In the genomic region with DNA sequence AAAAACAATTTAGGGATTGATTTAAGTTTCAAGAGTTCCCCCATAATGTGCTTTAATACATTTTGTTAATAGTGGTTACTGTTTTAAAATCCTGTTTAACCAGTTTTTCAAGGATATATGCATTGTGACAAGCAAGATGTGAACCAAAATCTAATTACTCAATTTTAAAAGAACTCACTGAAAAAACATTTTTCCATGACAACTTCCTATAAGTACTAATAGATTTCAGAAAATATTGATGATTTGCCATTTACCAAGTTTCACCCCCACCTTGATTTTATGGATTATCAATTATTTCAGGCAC, we compare ENCODE assay signal across 20 cellular contexts. TPM values are rescaled to one million over a fixed set of nuclear protein-coding genes. Genes with fewer than 3 reads are reported as not detected.
A peak's percentile ranks its signal among the peaks of the same experiment; 100 is the strongest.
DNase-seq lines count a peak whose midpoint lies in the region; ATAC-seq and TF ChIP-seq lines count a peak whose summit lies in the region.
"Had no signal": no experiment of that assay in that cellular context is flagged by ENCODE, and none has a peak within 500 bp of the region (broad histone marks: within the 10 kb centered on the region; RNA-seq: fewer than 3 reads in every experiment).

No MANE protein-coding gene starts in this region.

- CTCF ChIA-PET in Calu3 (lab: Charles Lee): interaction anchor here (0.7 kb wide), 1 partner anchor 9 kb away, joined by 3 read pairs; a partner anchor contains a TSS

- H3K4me3 Mint-ChIP-seq in T-helper 1 cell treated with Interleukin-12 subunit alpha and Interleukin-12 subunit beta and Interleukin-4 antibody, amounts not matched to agents 30 μg/mL and 1 μg/mL, for 36 hours: no peak overlapping the region
- H3K4me3 Mint-ChIP-seq in Calu3 (ENCODE audit: low read depth, unreplicated experiment) (peak overlapping the region; percentile 69), mesothelial cell of epicardium (no peak overlapping the region)
- H3K4me3 Mint-ChIP-seq in activated T-helper 17 cell treated with anti-CD3 and anti-CD28 coated beads, Interleukin-2, amount 50 U/mL, for 72 hours: peak overlapping the region; percentile 49
- H3K4me3 Mint-ChIP-seq: endodermal cell, immature natural killer cell, WTC11 had no signal

- no peaks in the 10 kb centered on the region for H3K27me3 Mint-ChIP-seq in T-helper 1 cell treated with Interleukin-12 subunit alpha and Interleukin-12 subunit beta and Interleukin-4 antibody, amounts not matched to agents 30 μg/mL and 1 μg/mL, for 36 hours (ENCODE audit: low read depth)
- H3K27me3 Mint-ChIP-seq in Calu3 (ENCODE audit: unreplicated experiment) (no peaks in the 10 kb centered on the region), mesothelial cell of epicardium (ENCODE audit: low read depth) (no peaks in the 10 kb centered on the region)
- H3K27me3 Mint-ChIP-seq in activated T-helper 17 cell treated with anti-CD3 and anti-CD28 coated beads, Interleukin-2, amount 50 U/mL, for 72 hours: no peaks in the 10 kb centered on the region

- no peak for ATAC-seq in activated T-helper 17 cell treated with anti-CD3 and anti-CD28 coated beads, Interleukin-2, amount 50 U/mL, for 72 hours (replicated peaks)
- ATAC-seq: sciatic nerve, WTC11 had no signal

- peaks cover 26% of the 10 kb centered on the region for H3K36me3 ChIP-seq in MM.1S (replicated peaks; ENCODE audit: insufficient read depth, low read length)
- H3K36me3 ChIP-seq: colonic mucosa had no signal

- H4K20me1 ChIP-seq in MM.1S (ENCODE audit: insufficient read depth, low read length): peaks cover 12% of the 10 kb centered on the region; the same call in 1 of the 2 replicates

- TF ChIP-seq CTCF in Calu3 (IDR thresholded peaks at IDR 0.05; ENCODE audit: unreplicated experiment) (no peak), mesothelial cell of epicardium (IDR thresholded peaks at IDR 0.05; ENCODE audit: unreplicated experiment) (no peak), MM.1S (IDR thresholded peaks at IDR 0.05; ENCODE audit: low read length) (no peak)

- DNase-seq in T-helper 1 cell (no peak), Calu3 (no peak), mesothelial cell of epicardium (ENCODE audit: low spot score in 2 of 2, unreplicated experiment in 2 of 2) (no peak), head of caudate nucleus (no peak), NCI-H69 (lab: John Stamatoyannopoulos, UW) (no peak), MM.1S (no peak)
- DNase-seq: activated effector memory CD4-positive, alpha-beta T cell treated with Interleukin-2 at 50 U/mL for 16 hours; colonic mucosa; endodermal cell; heart right ventricle; immature natural killer cell; NCI-H524 treated with DMSO at 0.1 percent for 48 hours; Right ventricle myocardium superior; stomach had no signal

- no peak overlapping the region for H3K4me2 ChIP-seq in MM.1S (ENCODE audit: low read depth, low read length)
- H3K4me2 ChIP-seq: BLaER1 had no signal

- H3K4me3 ChIP-seq in MM.1S (ENCODE audit: low read length): no peak overlapping the region
- H3K4me3 ChIP-seq: BLaER1, colonic mucosa, heart right ventricle, stomach, upper lobe of left lung had no signal

- peaks cover 51% of the 10 kb centered on the region for H3F3A ChIP-seq in MM.1S (ENCODE audit: insufficient read depth, low read length)

- no TSS peak for BruUV-seq in Calu3 (replicated peaks; lab: Mats Ljungman, UMichigan)

- no peak overlapping the region for H2AFZ ChIP-seq in MM.1S (ENCODE audit: low read length)

- no peaks in the 10 kb centered on the region for H3K27me3 ChIP-seq in MM.1S (replicated peaks; ENCODE audit: insufficient read depth, low read length)
- H3K27me3 ChIP-seq: BLaER1, colonic mucosa, heart right ventricle, stomach, upper lobe of left lung had no signal

- H3K9ac ChIP-seq in MM.1S (ENCODE audit: low read length): no peak overlapping the region
- H3K9ac ChIP-seq: BLaER1 had no signal

- intact Hi-C loops in Calu3 (cut with micrococcal nuclease; ENCODE audit: unreplicated experiment): loop anchor here (1.0 kb wide), 1 partner anchor 9 kb away; a partner anchor contains a TSS
- intact Hi-C loops in head of caudate nucleus (cut with DNase I): no loop called here

- no peak overlapping the region for H3K27ac ChIP-seq in MM.1S (ENCODE audit: low read length)
- H3K27ac ChIP-seq: BLaER1, colonic mucosa had no signal

- peaks cover 19% of the 10 kb centered on the region for H3K4me1 Mint-ChIP-seq in T-helper 1 cell treated with Interleukin-12 subunit alpha and Interleukin-12 subunit beta and Interleukin-4 antibody, amounts not matched to agents 30 μg/mL and 1 μg/mL, for 36 hours (ENCODE audit: low read depth)
- H3K4me1 Mint-ChIP-seq in Calu3 (ENCODE audit: low read depth, unreplicated experiment) (peaks cover 18% of the 10 kb centered on the region), mesothelial cell of epicardium (peaks cover 16% of the 10 kb centered on the region)
- peaks cover 10% of the 10 kb centered on the region for H3K4me1 Mint-ChIP-seq in activated T-helper 17 cell treated with anti-CD3 and anti-CD28 coated beads, Interleukin-2, amount 50 U/mL, for 72 hours
- H3K4me1 Mint-ChIP-seq: endodermal cell had no signal

- no peaks in the 10 kb centered on the region for H3K4me1 ChIP-seq in MM.1S (ENCODE audit: low read length)
- H3K4me1 ChIP-seq: colonic mucosa had no signal

- peaks cover 40% of the 10 kb centered on the region for H3K79me2 ChIP-seq in MM.1S (ENCODE audit: low read length)

- no peaks in the 10 kb centered on the region for H3K9me2 ChIP-seq in MM.1S (replicated peaks; ENCODE audit: insufficient read depth, low read length)

- peaks cover 38% of the 10 kb centered on the region for H3K36me3 Mint-ChIP-seq in T-helper 1 cell treated with Interleukin-12 subunit alpha and Interleukin-12 subunit beta and Interleukin-4 antibody, amounts not matched to agents 30 μg/mL and 1 μg/mL, for 36 hours (ENCODE audit: low read depth)
- H3K36me3 Mint-ChIP-seq in Calu3 (ENCODE audit: insufficient read depth, unreplicated experiment) (peaks cover 60% of the 10 kb centered on the region), mesothelial cell of epicardium (peaks cover 30% of the 10 kb centered on the region)
- peaks cover 84% of the 10 kb centered on the region for H3K36me3 Mint-ChIP-seq in activated T-helper 17 cell treated with anti-CD3 and anti-CD28 coated beads, Interleukin-2, amount 50 U/mL, for 72 hours (ENCODE audit: low read depth)

- peak overlapping the region; percentile 26 for H3K27ac Mint-ChIP-seq in T-helper 1 cell treated with Interleukin-12 subunit alpha and Interleukin-12 subunit beta and Interleukin-4 antibody, amounts not matched to agents 30 μg/mL and 1 μg/mL, for 36 hours
- H3K27ac Mint-ChIP-seq in Calu3 (ENCODE audit: unreplicated experiment) (peak overlapping the region; percentile 97), mesothelial cell of epicardium (peak overlapping the region; percentile 37)
- H3K27ac Mint-ChIP-seq in activated T-helper 17 cell treated with anti-CD3 and anti-CD28 coated beads, Interleukin-2, amount 50 U/mL, for 72 hours: peak overlapping the region; percentile 72
- H3K27ac Mint-ChIP-seq: endodermal cell had no signal

- no peaks in the 10 kb centered on the region for H3K9me3 ChIP-seq in MM.1S (replicated peaks; ENCODE audit: insufficient read depth, low read length)
- H3K9me3 ChIP-seq: BLaER1, colonic mucosa, heart right ventricle, stomach, upper lobe of left lung had no signal

- H3K9me3 Mint-ChIP-seq in T-helper 1 cell treated with Interleukin-12 subunit alpha and Interleukin-12 subunit beta and Interleukin-4 antibody, amounts not matched to agents 30 μg/mL and 1 μg/mL, for 36 hours: no peaks in the 10 kb centered on the region
- H3K9me3 Mint-ChIP-seq in Calu3 (ENCODE audit: low read depth, unreplicated experiment): no peaks in the 10 kb centered on the region
- H3K9me3 Mint-ChIP-seq in activated T-helper 17 cell treated with anti-CD3 and anti-CD28 coated beads, Interleukin-2, amount 50 U/mL, for 72 hours: no peaks in the 10 kb centered on the region
- no peaks in the 10 kb centered on the region for H3K9me3 Mint-ChIP-seq in mesothelial cell of epicardium
- H3K9me3 Mint-ChIP-seq: endodermal cell, immature natural killer cell, WTC11 had no signal

RNA-seq across cellular contexts. Expression of a gene that starts 4.9 kb away (rescaled TPM):
- total RNA-seq in Calu3 (2022): 56.2 and 56.8 TPM in 2 replicates
- 10 to 100 TPM; 33.2 to 53.4 TPM for total RNA-seq in activated T-helper 17 cell treated with anti-CD3 and anti-CD28 coated beads, Interleukin-2, amount 50 U/mL, for 72 hours
- 43.5 to 46.4 TPM (median 45.3 TPM) in 3 replicates for total RNA-seq in mesothelial cell of epicardium

RNA-seq across cellular contexts. Expression of a gene that starts 8.9 kb away (rescaled TPM):
- total RNA-seq in Calu3 (2022) (47.0 and 51.1 TPM in 2 replicates), mesothelial cell of epicardium (29.5 to 33.2 TPM (median 31.7 TPM) in 3 replicates)
- total RNA-seq in activated T-helper 17 cell treated with anti-CD3 and anti-CD28 coated beads, Interleukin-2, amount 50 U/mL, for 72 hours: 10 to 100 TPM; 43.0 to 84.2 TPM

RNA-seq across cellular contexts. Expression of a gene that starts 9.1 kb away (rescaled TPM):
- total RNA-seq in Calu3 (2022): 24.2 and 28.7 TPM in 2 replicates
- total RNA-seq in activated T-helper 17 cell treated with anti-CD3 and anti-CD28 coated beads, Interleukin-2, amount 50 U/mL, for 72 hours: 10 to 100 TPM; 24.2 to 38.3 TPM
- 22.9 to 24.4 TPM (median 23.9 TPM) in 3 replicates for total RNA-seq in mesothelial cell of epicardium

Comparison
In these comparisons a context has a peak if more than half of its experiments do, and no peak if none do; other contexts are left out.
1. H3K27ac Mint-ChIP-seq: peak in every context shown above with its lines; median percentile 97 in Calu3; 72 in activated T-helper 17 cell treated with anti-CD3 and anti-CD28 coated beads, Interleukin-2, amount 50 U/mL, for 72 hours; 37 in mesothelial cell of epicardium; 26 in T-helper 1 cell treated with Interleukin-12 subunit alpha and Interleukin-12 subunit beta and Interleukin-4 antibody, amounts not matched to agents 30 μg/mL and 1 μg/mL, for 36 hours.
2. H3K4me3 Mint-ChIP-seq: peak in Calu3 (single experiment) and activated T-helper 17 cell treated with anti-CD3 and anti-CD28 coated beads, Interleukin-2, amount 50 U/mL, for 72 hours (single experiment); none in T-helper 1 cell treated with Interleukin-12 subunit alpha and Interleukin-12 subunit beta and Interleukin-4 antibody, amounts not matched to agents 30 μg/mL and 1 μg/mL, for 36 hours (single experiment) and mesothelial cell of epicardium (single experiment).